2 cellular contexts compared by ENCODE assay signal in genomic region chr22:38097557-38098409, GRCh38.
TF ChIP-seq lines count a peak whose summit lies in the region.

No MANE protein-coding gene starts in this region.

TF ChIP-seq in HCT116, 20 proteins besides CTCF, POLR2A, EP300 and RAD21:
- no peak for TF ChIP-seq JUND (IDR thresholded peaks at IDR 0.05)
- peak; percentile 50; the same call in 1 of the 2 replicates for TF ChIP-seq CBX3 (IDR thresholded peaks at IDR 0.05; ENCODE audit: low read depth)
- TF ChIP-seq MAX (IDR thresholded peaks at IDR 0.05): peak; percentile 94

TF ChIP-seq in GM12878, 131 proteins besides CTCF, POLR2A, EP300 and RAD21:
- no peak for TF ChIP-seq JUND (IDR thresholded peaks at IDR 0.05; ENCODE audit: low read depth, low read length)
- TF ChIP-seq, protein P1, sequence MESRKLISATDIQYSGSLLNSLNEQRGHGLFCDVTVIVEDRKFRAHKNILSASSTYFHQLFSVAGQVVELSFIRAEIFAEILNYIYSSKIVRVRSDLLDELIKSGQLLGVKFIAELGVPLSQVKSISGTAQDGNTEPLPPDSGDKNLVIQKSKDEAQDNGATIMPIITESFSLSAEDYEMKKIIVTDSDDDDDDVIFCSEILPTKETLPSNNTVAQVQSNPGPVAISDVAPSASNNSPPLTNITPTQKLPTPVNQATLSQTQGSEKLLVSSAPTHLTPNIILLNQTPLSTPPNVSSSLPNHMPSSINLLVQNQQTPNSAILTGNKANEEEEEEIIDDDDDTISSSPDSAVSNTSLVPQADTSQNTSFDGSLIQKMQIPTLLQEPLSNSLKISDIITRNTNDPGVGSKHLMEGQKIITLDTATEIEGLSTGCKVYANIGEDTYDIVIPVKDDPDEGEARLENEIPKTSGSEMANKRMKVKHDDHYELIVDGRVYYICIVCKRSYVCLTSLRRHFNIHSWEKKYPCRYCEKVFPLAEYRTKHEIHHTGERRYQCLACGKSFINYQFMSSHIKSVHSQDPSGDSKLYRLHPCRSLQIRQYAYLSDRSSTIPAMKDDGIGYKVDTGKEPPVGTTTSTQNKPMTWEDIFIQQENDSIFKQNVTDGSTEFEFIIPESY (IDR thresholded peaks at IDR 0.05): 0 out of 2 replicates have a peak, but pooled peaks have one; percentile 33
